In genomic region chr20:35151739-35152138, GRCh38 we compare ENCODE assay signal across 26 cellular contexts. TPM values are rescaled to one million over a fixed set of nuclear protein-coding genes. Genes with fewer than 3 reads are reported as not detected.
DNase-seq lines count a peak whose midpoint lies in the region; ATAC-seq and TF ChIP-seq lines count a peak whose summit lies in the region.
"Had no signal": no experiment of that assay in that cellular context is flagged by ENCODE, and none has a peak within 500 bp of the region (broad histone marks: within the 10 kb centered on the region; RNA-seq: fewer than 3 reads in every experiment).

No MANE protein-coding gene starts in this region.

- peak overlapping the region in 1 of 2 donors; percentile 25 for H3K27ac ChIP-seq in liver (ENCODE audit: low read depth in 1 of 2, low read length in 2 of 2)
- H3K27ac ChIP-seq in aorta (ENCODE audit: low read depth in 1 of 2, low read length in 2 of 2): no peak overlapping the region
- H3K27ac ChIP-seq: pancreas, right lobe of liver, SK-N-MC, tibial artery had no signal

- ATAC-seq in Right ventricle myocardium superior (ENCODE audit: poor library complexity): peak; percentile 73
- peak; percentile 69 for ATAC-seq in aorta (ENCODE audit: low FRiP score)
- no peak for ATAC-seq in GM18502 (IDR thresholded peaks at IDR 0.05; ENCODE audit: poor library complexity, unreplicated experiment)
- ATAC-seq: activated T-helper 17 cell treated with anti-CD3 and anti-CD28 coated beads, Interleukin-2, amount 50 U/mL, for 72 hours had no signal

- TF ChIP-seq RAD21 in liver (IDR thresholded peaks at IDR 0.05): peak; percentile 20 to 27

- peaks cover 2 to 10% (median 9%) of the 10 kb centered on the region in 4 donors for H3K4me1 ChIP-seq in liver (ENCODE audit: control insufficient read depth in 4 of 4, insufficient read depth in 4 of 4, low read length in 3 of 4)
- no peaks in the 10 kb centered on the region for H3K4me1 ChIP-seq in aorta (ENCODE audit: control insufficient read depth in 1 of 2, insufficient read depth in 2 of 2, low read length in 2 of 2)
- H3K4me1 ChIP-seq: BE2C had no signal

- H3K27me3 ChIP-seq in liver (ENCODE audit: control insufficient read depth in 4 of 4, insufficient read depth in 4 of 4, low read length in 3 of 4) (no peaks in the 10 kb centered on the region), aorta (ENCODE audit: control insufficient read depth in 1 of 2, insufficient read depth in 2 of 2, low read length in 1 of 2) (no peaks in the 10 kb centered on the region)
- H3K27me3 ChIP-seq: BE2C, pancreas, right lobe of liver, tibial artery had no signal

- H3K9me3 ChIP-seq in liver (ENCODE audit: control insufficient read depth in 4 of 4, low read length in 3 of 4) (no peaks in the 10 kb centered on the region), aorta (ENCODE audit: control insufficient read depth, low read length) (no peaks in the 10 kb centered on the region)
- H3K9me3 ChIP-seq: BE2C, HAP-1, pancreas, right lobe of liver, tibial artery had no signal

- no peaks in the 10 kb centered on the region for H3K36me3 ChIP-seq in liver (ENCODE audit: control insufficient read depth in 4 of 4, insufficient read depth in 3 of 4, low read depth in 1 of 4, low read length in 3 of 4)
- H3K36me3 ChIP-seq in aorta (ENCODE audit: control insufficient read depth in 1 of 2, insufficient read depth in 2 of 2, low read length in 1 of 2): no peaks in the 10 kb centered on the region
- H3K36me3 ChIP-seq: BE2C, HAP-1, pancreas, right lobe of liver, tibial artery had no signal

- intact Hi-C loops in Right ventricle myocardium superior (cut with DNase I): no loop called here
- intact Hi-C loops in cardiac septum (cut with DNase I): no loop called here
- intact Hi-C loops in aorta (cut with DNase I): no loop called here

- H3K4me3 ChIP-seq in liver (ENCODE audit: low read depth in 1 of 3, low read length in 3 of 3): no peak overlapping the region
- no peak overlapping the region for H3K4me3 ChIP-seq in aorta (ENCODE audit: low read length in 2 of 2)
- H3K4me3 ChIP-seq: HAP-1, pancreas, right lobe of liver, SK-N-MC, tibial artery had no signal

- no peak overlapping the region for H3K9ac ChIP-seq in liver (ENCODE audit: low read depth in 1 of 2, low read length in 2 of 2)

- DNase-seq in Right ventricle myocardium superior (no peak), cardiac septum (ENCODE audit: low spot score) (no peak), fibroblast of the conjunctiva (ENCODE audit: low read depth) (peak; percentile 39), aorta (no peak), mucosa of gallbladder (ENCODE audit: low spot score) (no peak), HUDEP-2 (lab: John Stamatoyannopoulos, UW; ENCODE audit: unreplicated experiment in 76 of 76) (no peak)
- DNase-seq: 8988T; activated CD4-positive, alpha-beta memory T cell treated with anti-CD3 and anti-CD28 coated beads, Interleukin-2, amount 10 ng/mL, durations not matched to agents 7 days and 5 days; activated CD4-positive, CD25-positive, alpha-beta regulatory T cell treated with anti-CD3 and anti-CD28 coated beads, Interleukin-2, amount 50 U/mL, for 72 hours; activated naive CD4-positive, alpha-beta T cell treated with anti-CD3 and anti-CD28 coated beads, Interleukin-2, amount 50 U/mL, for 16 hours; amygdala; BE2C; DMS153; effector memory CD4-positive, alpha-beta T cell; erythroblast; mammary epithelial cell; pancreas; right lobe of liver; RPMI8226; stimulated activated naive CD4-positive, alpha-beta T cell treated with Interleukin-2 at 50 U/mL for 16 hours; tibial artery had no signal

- no peak for TF ChIP-seq CTCF in liver (IDR thresholded peaks at IDR 0.05; ENCODE audit: low read depth, low read length, missing input control)

- WGBS in liver: 41% methylated on average over 5 of the region's 5 CpGs
- 80 to 82% methylated on average over 5 of the region's 5 CpGs for WGBS in aorta, 2 donors

TF ChIP-seq in liver, 16 proteins besides CTCF, POLR2A, EP300 and RAD21:
- TF ChIP-seq HNF4A (conservative IDR thresholded peaks at IDR 0.05): peak; percentile 35 to 45
- TF ChIP-seq SP1 (IDR thresholded peaks at IDR 0.05): peak; percentile 47
- no peak for TF ChIP-seq YY1 (IDR thresholded peaks at IDR 0.05)
- TF ChIP-seq JUND (IDR thresholded peaks at IDR 0.05): no peak
- TF ChIP-seq GABPA (IDR thresholded peaks at IDR 0.05 in 1 of 2, conservative IDR thresholded peaks at IDR 0.05 in 1 of 2): peak in 1 of 2 donors; percentile 15
- peak; percentile 55 to 58 for TF ChIP-seq RXRA (IDR thresholded peaks at IDR 0.05)
- TF ChIP-seq NR2F2 (IDR thresholded peaks at IDR 0.05): peak; percentile 94

RNA-seq across cellular contexts. Expression of gene EDEM2, which starts 4.6 kb away (rescaled TPM):
- total RNA-seq in Right ventricle myocardium superior (9.1 TPM), cardiac septum (11.5 TPM), liver (10 to 100 TPM; 15.5 to 32.5 TPM), aorta (10 to 100 TPM; 21.6 to 23.4 TPM), mucosa of gallbladder (38.2 TPM)
- polyA plus RNA-seq in liver (10 to 100 TPM; 22.2 to 22.3 TPM), aorta (10 to 100 TPM; 11.0 to 32.1 TPM)

RNA-seq across cellular contexts. Expression of gene PROCR, which starts 20.1 kb away (rescaled TPM):
- total RNA-seq in Right ventricle myocardium superior: 9.3 TPM
- total RNA-seq in cardiac septum: 5.4 TPM
- 1 to 10 TPM; 3.7 to 6.7 TPM for total RNA-seq in liver
- 1 to 10 TPM; 5.3 to 7.6 TPM for polyA plus RNA-seq in liver
- total RNA-seq in aorta: 100 to 1,000 TPM in 1 of 2 donors, 10 to 100 TPM in 1; 75.9 to 128 TPM
- 10 to 100 TPM; 45.0 to 80.5 TPM for polyA plus RNA-seq in aorta
- 21.4 TPM for total RNA-seq in mucosa of gallbladder

RNA-seq across cellular contexts. Expression of gene TRPC4AP, which starts 59.1 kb away (rescaled TPM):
- total RNA-seq in Right ventricle myocardium superior: 33.8 TPM
- total RNA-seq in cardiac septum: 34.9 TPM
- 10 to 100 TPM; 34.8 to 57.2 TPM for total RNA-seq in liver
- 10 to 100 TPM; 26.3 to 32.8 TPM for polyA plus RNA-seq in liver
- total RNA-seq in aorta: 10 to 100 TPM; 53.4 to 58.3 TPM
- polyA plus RNA-seq in aorta: 10 to 100 TPM; 18.8 to 56.2 TPM
- total RNA-seq in mucosa of gallbladder: 60.5 TPM
